8 cellular contexts compared by ENCODE assay signal in the genomic region with DNA sequence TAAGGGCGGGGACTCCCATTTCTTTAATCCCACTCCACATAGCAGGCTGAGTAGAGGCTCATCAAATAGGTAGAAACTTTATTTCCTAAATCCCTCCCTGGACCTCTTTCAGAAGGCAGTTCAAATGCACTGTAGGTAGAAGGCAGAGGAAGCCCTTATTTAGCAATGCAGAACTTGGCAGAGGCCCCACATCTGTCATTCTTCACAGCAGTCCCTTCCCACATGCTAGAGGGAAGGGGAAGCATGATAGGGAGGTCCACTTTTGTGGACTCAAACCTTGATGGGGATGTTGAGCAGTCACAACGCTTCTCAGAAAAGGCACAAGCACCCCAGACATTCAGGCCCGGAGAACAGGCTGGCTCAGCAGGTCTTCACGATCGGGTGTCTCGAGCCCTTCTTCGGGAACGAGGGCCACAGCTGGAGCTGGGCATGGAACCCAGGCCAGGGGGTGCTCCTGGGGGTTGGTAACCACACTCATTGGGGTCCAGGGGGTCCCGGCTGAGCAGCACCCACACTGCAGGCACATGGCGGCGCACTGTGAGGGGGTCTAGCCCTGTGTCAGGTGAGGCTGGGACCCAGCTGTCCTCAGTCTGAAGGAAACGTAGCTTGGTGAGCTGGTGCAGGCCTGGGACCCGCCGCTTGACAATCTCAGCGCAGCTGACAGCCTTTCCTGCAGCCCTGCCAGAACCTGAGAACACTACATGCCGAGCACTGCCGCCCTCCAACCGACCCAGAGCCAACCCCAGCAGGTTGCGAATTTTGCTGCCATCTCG. TPM values are rescaled to one million over a fixed set of nuclear protein-coding genes. Genes with fewer than 3 reads are reported as not detected.
DNase-seq lines count a peak whose midpoint lies in the region; ATAC-seq and TF ChIP-seq lines count a peak whose summit lies in the region.

No MANE protein-coding gene starts in this region.

- H3K27me3 ChIP-seq in stomach smooth muscle (ENCODE audit: control insufficient read depth in 1 of 2, insufficient read depth in 2 of 2, low read length in 2 of 2) = peaks cover 0 to 2% of the 10 kb centered on the region in 2 donors

- TF ChIP-seq CTCF in activated CD8-positive, alpha-beta T cell treated with anti-CD3 and anti-CD28 coated beads for 36 hours (IDR thresholded peaks at IDR 0.05) = no peak

- no peak for DNase-seq in activated T-cell treated with anti-CD3 and anti-CD28 coated beads, Interleukin-2, amount 50 U/mL, for 72 hours
- DNase-seq in activated T-cell treated with anti-CD3 and anti-CD28 coated beads, Interleukin-2, amount 50 U/mL, for 48 hours = no peak
- DNase-seq in activated CD8-positive, alpha-beta T cell treated with anti-CD3 and anti-CD28 coated beads for 36 hours = no peak
- no peak for DNase-seq in hypothalamus (lab: John Stamatoyannopoulos, UW)
- DNase-seq in NCI-H1930 (lab: John Stamatoyannopoulos, UW) = no peak

- peaks cover 26% of the 10 kb centered on the region for H3K4me1 ChIP-seq in stomach smooth muscle (ENCODE audit: control insufficient read depth, insufficient read depth, low read length)

- no peak overlapping the region for H3K27ac Mint-ChIP-seq in activated T-cell treated with anti-CD3 and anti-CD28 coated beads, Interleukin-2, amount 50 U/mL, for 72 hours
- no peak overlapping the region for H3K27ac Mint-ChIP-seq in activated CD8-positive, alpha-beta T cell treated with anti-CD3 and anti-CD28 coated beads for 36 hours

- H3K27me3 Mint-ChIP-seq in activated T-cell treated with anti-CD3 and anti-CD28 coated beads, Interleukin-2, amount 50 U/mL, for 72 hours (ENCODE audit: low read depth) = no peaks in the 10 kb centered on the region
- no peaks in the 10 kb centered on the region for H3K27me3 Mint-ChIP-seq in activated CD8-positive, alpha-beta T cell treated with anti-CD3 and anti-CD28 coated beads for 36 hours

- H3K4me3 Mint-ChIP-seq in activated T-cell treated with anti-CD3 and anti-CD28 coated beads, Interleukin-2, amount 50 U/mL, for 72 hours = peak overlapping the region; percentile 93 to 95
- peak overlapping the region; percentile 87 for H3K4me3 Mint-ChIP-seq in activated CD8-positive, alpha-beta T cell treated with anti-CD3 and anti-CD28 coated beads for 36 hours

- no peak for ATAC-seq in activated T-cell treated with anti-CD3 and anti-CD28 coated beads, Interleukin-2, amount 50 U/mL, for 72 hours (replicated peaks in 1 of 2)
- no peak for ATAC-seq in activated CD8-positive, alpha-beta T cell treated with anti-CD3 and anti-CD28 coated beads for 36 hours
- ATAC-seq in GM21717 (IDR thresholded peaks at IDR 0.05; ENCODE audit: unreplicated experiment) = no peak

- peak overlapping the region in 1 of 2 donors; percentile 95 for H3K9ac ChIP-seq in stomach smooth muscle (ENCODE audit: low read length in 2 of 2)

- H3K4me3 ChIP-seq in iPS-11a (ENCODE audit: low read depth, low read length) = peak overlapping the region; percentile 67
- H3K4me3 ChIP-seq in stomach smooth muscle (ENCODE audit: low read length in 2 of 2) = peak overlapping the region; percentile 86 to 90

- peaks cover 0 to 3% of the 10 kb centered on the region in 2 donors for H3K36me3 Mint-ChIP-seq in activated T-cell treated with anti-CD3 and anti-CD28 coated beads, Interleukin-2, amount 50 U/mL, for 72 hours (ENCODE audit: insufficient read depth in 2 of 2)
- peaks cover 17% of the 10 kb centered on the region for H3K36me3 Mint-ChIP-seq in activated CD8-positive, alpha-beta T cell treated with anti-CD3 and anti-CD28 coated beads for 36 hours (ENCODE audit: low read depth)

- H3K9me3 ChIP-seq in stomach smooth muscle (ENCODE audit: control insufficient read depth in 2 of 2, low read length in 2 of 2) = no peaks in the 10 kb centered on the region

- H3K9me3 Mint-ChIP-seq in activated T-cell treated with anti-CD3 and anti-CD28 coated beads, Interleukin-2, amount 50 U/mL, for 72 hours = no peaks in the 10 kb centered on the region
- no peaks in the 10 kb centered on the region for H3K9me3 Mint-ChIP-seq in activated CD8-positive, alpha-beta T cell treated with anti-CD3 and anti-CD28 coated beads for 36 hours

- peaks cover 22% of the 10 kb centered on the region for H3K4me1 Mint-ChIP-seq in activated T-cell treated with anti-CD3 and anti-CD28 coated beads, Interleukin-2, amount 50 U/mL, for 72 hours (ENCODE audit: low read depth)
- peaks cover 20% of the 10 kb centered on the region for H3K4me1 Mint-ChIP-seq in activated CD8-positive, alpha-beta T cell treated with anti-CD3 and anti-CD28 coated beads for 36 hours (ENCODE audit: low read depth)

- H3K36me3 ChIP-seq in stomach smooth muscle (ENCODE audit: control insufficient read depth in 2 of 2, insufficient read depth in 2 of 2, low read length in 2 of 2) = peaks cover 4 to 17% of the 10 kb centered on the region in 2 donors

- intact Hi-C loops in activated CD8-positive, alpha-beta T cell treated with anti-CD3 and anti-CD28 coated beads for 36 hours (cut with micrococcal nuclease) = no loop called here

- H3K27ac ChIP-seq in stomach smooth muscle (ENCODE audit: low read length) = no peak overlapping the region

- POLR2A ChIA-PET in activated CD8-positive, alpha-beta T cell treated with anti-CD3 and anti-CD28 coated beads for 36 hours (lab: Charles Lee) = interaction anchor here (1.0 to 2.2 kb wide), 4 partner anchors 10 to 154 kb away, joined by 4 to 35 read pairs (median 4); partner anchors contain the start of genes DCTN3 and SIGMAR1

- CTCF ChIA-PET in activated CD8-positive, alpha-beta T cell treated with anti-CD3 and anti-CD28 coated beads for 36 hours (lab: Charles Lee) = interaction anchor here (0.6 to 8.3 kb wide), 9 partner anchors 10 to 461 kb away, joined by 3 to 142 read pairs (median 7); partner anchors contain the start of genes DCTN3, GALT, SIGMAR1 and VCP

RNA-seq across cellular contexts. Expression of gene RPP25L, which starts 1.3 kb away (rescaled TPM):
- total RNA-seq in activated T-cell treated with anti-CD3 and anti-CD28 coated beads, Interleukin-2, amount 50 U/mL, for 72 hours = 10 to 100 TPM; 25.0 to 31.8 TPM
- total RNA-seq in activated CD8-positive, alpha-beta T cell treated with anti-CD3 and anti-CD28 coated beads for 36 hours = 10 to 100 TPM; 37.9 to 38.7 TPM

RNA-seq across cellular contexts. Expression of gene DCTN3, which starts 9.7 kb away (rescaled TPM):
- total RNA-seq in activated T-cell treated with anti-CD3 and anti-CD28 coated beads, Interleukin-2, amount 50 U/mL, for 72 hours = 10 to 100 TPM; 75.6 to 79.2 TPM
- total RNA-seq in activated CD8-positive, alpha-beta T cell treated with anti-CD3 and anti-CD28 coated beads for 36 hours = 10 to 100 TPM; 52.7 to 61.0 TPM

RNA-seq across cellular contexts. Expression of gene ARID3C, which starts 18.2 kb away (rescaled TPM):
- total RNA-seq in activated T-cell treated with anti-CD3 and anti-CD28 coated beads, Interleukin-2, amount 50 U/mL, for 72 hours = under 1 TPM; 0.16 to 0.29 TPM
- total RNA-seq in activated CD8-positive, alpha-beta T cell treated with anti-CD3 and anti-CD28 coated beads for 36 hours = under 1 TPM; 0.29 to 0.32 TPM

RNA-seq across cellular contexts. Expression of gene CNTFR, which starts 21.1 kb away (rescaled TPM):
- total RNA-seq in activated T-cell treated with anti-CD3 and anti-CD28 coated beads, Interleukin-2, amount 50 U/mL, for 72 hours = not detected
- not detected for total RNA-seq in activated CD8-positive, alpha-beta T cell treated with anti-CD3 and anti-CD28 coated beads for 36 hours

RNA-seq across cellular contexts. Expression of gene SIGMAR1, which starts 27.0 kb away (rescaled TPM):
- 10 to 100 TPM; 44.2 to 61.0 TPM for total RNA-seq in activated T-cell treated with anti-CD3 and anti-CD28 coated beads, Interleukin-2, amount 50 U/mL, for 72 hours
- 10 to 100 TPM; 80.7 to 81.2 TPM for total RNA-seq in activated CD8-positive, alpha-beta T cell treated with anti-CD3 and anti-CD28 coated beads for 36 hours
